ENCODE assay signal across 18 cellular contexts in genomic region chr2:176844461-176844860, GRCh38.
DNase-seq lines count a peak whose midpoint lies in the region; ATAC-seq and TF ChIP-seq lines count a peak whose summit lies in the region.
"Had no signal": no experiment of that assay in that cellular context is flagged by ENCODE, and none has a peak within 500 bp of the region (broad histone marks: within the 10 kb centered on the region; RNA-seq: fewer than 3 reads in every experiment).

No MANE protein-coding gene starts in this region.

- no peaks in the 10 kb centered on the region for H3K36me3 ChIP-seq in CD8-positive, alpha-beta memory T cell (ENCODE audit: insufficient read depth, low read length)
- H3K36me3 ChIP-seq: BLaER1 treated with 17β-estradiol and CSF1 and Interleukin-3, amounts not matched to agents 10 nM and 100 nM; HAP-1 had no signal

- H3K27me3 ChIP-seq in CD8-positive, alpha-beta memory T cell (ENCODE audit: insufficient read depth, low read length, poor library complexity, severe bottlenecking), result no peaks in the 10 kb centered on the region
- H3K27me3 ChIP-seq: BLaER1 treated with 17β-estradiol and CSF1 and Interleukin-3, amounts not matched to agents 10 nM and 100 nM had no signal

- TF ChIP-seq CTCF in nephron (IDR thresholded peaks at IDR 0.05; ENCODE audit: unreplicated experiment in 3 of 3), result no peak

- H3K27ac ChIP-seq in CD8-positive, alpha-beta memory T cell (ENCODE audit: low read depth, low read length), result no peak overlapping the region
- H3K27ac ChIP-seq: BLaER1 treated with 17β-estradiol and CSF1 and Interleukin-3, amounts not matched to agents 10 nM and 100 nM; GM23248; HL-60 had no signal

- H3K4me1 Mint-ChIP-seq in effector memory CD8-positive, alpha-beta T cell (ENCODE audit: low read depth in 2 of 2), result peaks cover 21 to 40% of the 10 kb centered on the region in 2 donors
- H3K4me1 Mint-ChIP-seq in nephron, result peaks cover 17% of the 10 kb centered on the region
- peaks cover 33 to 34% (median 34%) of the 10 kb centered on the region in 3 donors for H3K4me1 Mint-ChIP-seq in CD8-positive, alpha-beta memory T cell
- H3K4me1 Mint-ChIP-seq: B cell had no signal

- H3K9me3 Mint-ChIP-seq in effector memory CD8-positive, alpha-beta T cell, result peaks cover 0 to 5% of the 10 kb centered on the region in 2 donors
- no peaks in the 10 kb centered on the region for H3K9me3 Mint-ChIP-seq in nephron
- no peaks in the 10 kb centered on the region for H3K9me3 Mint-ChIP-seq in CD8-positive, alpha-beta memory T cell
- H3K9me3 Mint-ChIP-seq: CD8-positive, alpha-beta T cell had no signal

- DNase-seq in NCI-H2029 (lab: John Stamatoyannopoulos, UW) (peak; percentile 16), NCI-H2227 treated with DMSO at 0.1 percent for 48 hours (lab: John Stamatoyannopoulos, UW) (no peak)
- DNase-seq in effector memory CD8-positive, alpha-beta T cell, result no peak
- DNase-seq in CD8-positive, alpha-beta memory T cell, result no peak
- DNase-seq: CD8-positive, alpha-beta T cell; COR-L47; DMS 273 treated with DMSO at 0.1 percent for 48 hours; DMS53; DND-41; EL; GM23248 had no signal

- H3K27me3 Mint-ChIP-seq in effector memory CD8-positive, alpha-beta T cell, result no peaks in the 10 kb centered on the region
- no peaks in the 10 kb centered on the region for H3K27me3 Mint-ChIP-seq in nephron (ENCODE audit: low read depth)
- peaks cover 0 to 1% of the 10 kb centered on the region in 2 donors for H3K27me3 Mint-ChIP-seq in CD8-positive, alpha-beta memory T cell

- CTCF ChIA-PET in CD8-positive, alpha-beta memory T cell (lab: Charles Lee), result interaction anchor here (2.0 kb wide), 1 partner anchor 27 kb away, joined by 5 read pairs; no protein-coding TSS in a partner anchor

- H3K9me3 ChIP-seq in CD8-positive, alpha-beta memory T cell (ENCODE audit: low read length), result no peaks in the 10 kb centered on the region
- H3K9me3 ChIP-seq: BLaER1 treated with 17β-estradiol and CSF1 and Interleukin-3, amounts not matched to agents 10 nM and 100 nM; HAP-1 had no signal

- H3K4me1 ChIP-seq in CD8-positive, alpha-beta memory T cell (ENCODE audit: insufficient read depth, low read length), result peaks cover 17% of the 10 kb centered on the region
- H3K4me1 ChIP-seq: BLaER1 treated with 17β-estradiol and CSF1 and Interleukin-3, amounts not matched to agents 10 nM and 100 nM; HAP-1 had no signal

- no peaks in the 10 kb centered on the region for H3K36me3 Mint-ChIP-seq in effector memory CD8-positive, alpha-beta T cell (ENCODE audit: insufficient read depth)
- no peaks in the 10 kb centered on the region for H3K36me3 Mint-ChIP-seq in nephron (ENCODE audit: low read depth)
- no peaks in the 10 kb centered on the region for H3K36me3 Mint-ChIP-seq in CD8-positive, alpha-beta memory T cell
- H3K36me3 Mint-ChIP-seq: CD8-positive, alpha-beta T cell had no signal

- peak; percentile 70 for ATAC-seq in effector memory CD8-positive, alpha-beta T cell (replicated peaks)
- ATAC-seq in HG02981 (IDR thresholded peaks at IDR 0.05; ENCODE audit: unreplicated experiment), result no peak
- ATAC-seq: CD8-positive, alpha-beta T cell; GM12878 had no signal

- H3K27ac Mint-ChIP-seq in effector memory CD8-positive, alpha-beta T cell, result peak overlapping the region in 1 of 2 donors; percentile 33
- H3K27ac Mint-ChIP-seq in nephron, result peak overlapping the region in 2 of 3 experiments; percentile 3 to 59
- peak overlapping the region in 2 of 8 donors; percentile 25 to 26 for H3K27ac Mint-ChIP-seq in CD8-positive, alpha-beta memory T cell
- H3K27ac Mint-ChIP-seq: B cell; CD8-positive, alpha-beta T cell had no signal

- H3K4me3 Mint-ChIP-seq in effector memory CD8-positive, alpha-beta T cell, result peak overlapping the region in 1 of 2 donors; percentile 46
- no peak overlapping the region for H3K4me3 Mint-ChIP-seq in nephron
- H3K4me3 Mint-ChIP-seq in CD8-positive, alpha-beta memory T cell, result peak overlapping the region in 3 of 7 donors; percentile 3 to 38 (median 4)
- H3K4me3 Mint-ChIP-seq: B cell; CD8-positive, alpha-beta T cell had no signal

- POLR2A ChIA-PET in CD8-positive, alpha-beta memory T cell (lab: Charles Lee), result no interaction called here

- H3K4me3 ChIP-seq in CD8-positive, alpha-beta memory T cell (ENCODE audit: low read length), result no peak overlapping the region
- H3K4me3 ChIP-seq: BLaER1 treated with 17β-estradiol and CSF1 and Interleukin-3, amounts not matched to agents 10 nM and 100 nM; GM12878; GM23248; HAP-1 had no signal
